Comparison of ENCODE assay signal across 11 cellular contexts in the genomic region with DNA sequence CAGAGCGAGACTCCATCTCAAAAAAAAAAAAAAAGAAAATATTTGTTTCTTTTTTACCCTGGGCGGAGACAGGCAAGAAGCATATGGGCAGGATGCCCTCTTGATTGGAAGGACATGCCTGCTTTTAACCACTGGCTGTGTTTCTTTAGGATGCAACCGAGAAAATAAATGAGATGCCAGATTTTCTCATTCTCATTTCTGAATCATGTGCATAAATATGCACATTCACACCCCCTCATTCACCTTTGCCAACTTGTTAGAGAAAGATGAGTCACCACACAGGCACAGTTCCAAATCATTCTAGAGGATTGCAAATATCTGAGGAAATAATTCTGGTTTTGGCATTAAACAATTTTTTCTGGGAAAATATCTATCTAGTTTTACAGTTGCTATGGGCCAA. TPM values are rescaled to one million over a fixed set of nuclear protein-coding genes. Genes with fewer than 3 reads are reported as not detected.
DNase-seq lines count a peak whose midpoint lies in the region; ATAC-seq, FAIRE-seq and TF ChIP-seq lines count a peak whose summit lies in the region.
"Had no signal": no experiment of that assay in that cellular context is flagged by ENCODE, and none has a peak within 500 bp of the region (broad histone marks: within the 10 kb centered on the region; RNA-seq: fewer than 3 reads in every experiment).

No MANE protein-coding gene starts in this region.

- intact Hi-C loops in posterior cingulate gyrus (cut with DNase I): no loop called here

- no peak overlapping the region for H3K4me3 Mint-ChIP-seq in effector memory CD8-positive, alpha-beta T cell
- H3K4me3 Mint-ChIP-seq: activated T-cell treated with anti-CD3 and anti-CD28 coated beads, Interleukin-2, amount 50 U/mL, for 4 hours had no signal

- H3K27ac Mint-ChIP-seq in effector memory CD8-positive, alpha-beta T cell: no peak overlapping the region

- no peak overlapping the region for H3K4me3 ChIP-seq in fibroblast of mammary gland (ENCODE audit: control insufficient read depth, low read depth, low read length)
- H3K4me3 ChIP-seq: tibial artery had no signal

- FAIRE-seq in RCC 7860 (lab: Jason Lieb, UNC): peak; percentile 81

- no peaks in the 10 kb centered on the region for H3K36me3 Mint-ChIP-seq in effector memory CD8-positive, alpha-beta T cell (ENCODE audit: insufficient read depth)

- TF ChIP-seq CTCF in fibroblast of mammary gland (conservative IDR thresholded peaks at IDR 0.05; ENCODE audit: control insufficient read depth, insufficient read depth, low read depth, low read length): no peak

- no peaks in the 10 kb centered on the region for H3K27me3 Mint-ChIP-seq in effector memory CD8-positive, alpha-beta T cell

- DNase-seq in EH (ENCODE audit: low read depth) (peak; percentile 96), RCC 7860 (ENCODE audit: low spot score) (peak; percentile 64), fibroblast of mammary gland (ENCODE audit: low read depth) (peak; percentile 99), pulmonary artery endothelial cell (ENCODE audit: low read depth, low spot score) (peak; percentile 91), NCI-H128 (lab: John Stamatoyannopoulos, UW; ENCODE audit: unreplicated experiment) (no peak), posterior cingulate gyrus (no peak)
- DNase-seq in effector memory CD8-positive, alpha-beta T cell: no peak
- DNase-seq: activated T-cell treated with anti-CD3 and anti-CD28 coated beads, Interleukin-2, amount 50 U/mL, for 4 hours; MM.1S had no signal

- H3K4me1 Mint-ChIP-seq in effector memory CD8-positive, alpha-beta T cell (ENCODE audit: low read depth in 2 of 2): peaks cover 0 to 7% of the 10 kb centered on the region in 2 donors

- no peaks in the 10 kb centered on the region for H3K9me3 Mint-ChIP-seq in effector memory CD8-positive, alpha-beta T cell
- H3K9me3 Mint-ChIP-seq: activated T-cell treated with anti-CD3 and anti-CD28 coated beads, Interleukin-2, amount 50 U/mL, for 4 hours had no signal

- no peak for ATAC-seq in HG03095 (IDR thresholded peaks at IDR 0.05; ENCODE audit: unreplicated experiment)
- no peak for ATAC-seq in effector memory CD8-positive, alpha-beta T cell (replicated peaks)

RNA-seq across cellular contexts. Expression of a gene that starts 3.3 kb away (rescaled TPM):
- total RNA-seq in pulmonary artery endothelial cell: 0.04 and 0.07 TPM in 2 replicates

RNA-seq across cellular contexts. Expression of a gene that starts 37.0 kb away (rescaled TPM):
- total RNA-seq in pulmonary artery endothelial cell: 35.7 and 37.3 TPM in 2 replicates

RNA-seq across cellular contexts. Expression of a gene that starts 50.3 kb away (rescaled TPM):
- total RNA-seq in pulmonary artery endothelial cell: 11.6 and 12.7 TPM in 2 replicates

Comparison
In these comparisons a context has a peak if more than half of its experiments do, and no peak if none do; other contexts are left out.
1. DNase-seq: peak in EH (single experiment), RCC 7860 (single experiment), fibroblast of mammary gland (single experiment) and pulmonary artery endothelial cell (single experiment); none in NCI-H128 (single experiment), posterior cingulate gyrus (0 of 10) and effector memory CD8-positive, alpha-beta T cell (0 of 3).